In genomic region chr11:44737686-44738085, GRCh38 we compare ENCODE assay signal across 19 cellular contexts. TPM values are rescaled to one million over a fixed set of nuclear protein-coding genes. Genes with fewer than 3 reads are reported as not detected.
A peak's percentile ranks its signal among the peaks of the same experiment; 100 is the strongest.
DNase-seq lines count a peak whose midpoint lies in the region; FAIRE-seq and TF ChIP-seq lines count a peak whose summit lies in the region.
"Had no signal": no experiment of that assay in that cellular context is flagged by ENCODE, and none has a peak within 500 bp of the region (broad histone marks: within the 10 kb centered on the region; RNA-seq: fewer than 3 reads in every experiment).

No MANE protein-coding gene starts in this region.

- H3K4ac ChIP-seq in H1 (replicated peaks; ENCODE audit: insufficient read length, low read depth, low read length): no peak overlapping the region

- H3K4me3 Mint-ChIP-seq in CD4-positive, alpha-beta memory T cell: peak overlapping the region in 1 of 8 donors; percentile 6
- H3K4me3 Mint-ChIP-seq in neural crest cell: peak overlapping the region; percentile 12
- H3K4me3 Mint-ChIP-seq: CD8-positive, alpha-beta T cell had no signal

- no peak overlapping the region for H3K56ac ChIP-seq in H1 (replicated peaks; ENCODE audit: insufficient read length, low read depth, low read length)

- BruUV-seq in A673 (replicated peaks; lab: Mats Ljungman, UMichigan): no TSS peak

- TF ChIP-seq EP300 in H1 (IDR thresholded peaks at IDR 0.05; ENCODE audit: borderline replicate concordance in 1 of 2, low read depth in 2 of 2, low read length in 2 of 2): no peak

- H3K27ac Mint-ChIP-seq in CD4-positive, alpha-beta memory T cell: peak overlapping the region in 6 of 7 donors; percentile 5 to 82 (median 64)
- peak overlapping the region; percentile 72 for H3K27ac Mint-ChIP-seq in neural crest cell (ENCODE audit: unreplicated experiment)
- H3K27ac Mint-ChIP-seq: CD8-positive, alpha-beta T cell had no signal

- H3K9me3 ChIP-seq in BLaER1 (no peaks in the 10 kb centered on the region), H1 (ENCODE audit: insufficient read depth in 2 of 2, low read depth in 1 of 2, low read length in 1 of 2) (no peaks in the 10 kb centered on the region), A673 (ENCODE audit: low read depth, low read length, poor library complexity, severe bottlenecking) (no peaks in the 10 kb centered on the region)
- no peaks in the 10 kb centered on the region for H3K9me3 ChIP-seq in CD4-positive, alpha-beta memory T cell (ENCODE audit: control insufficient read depth in 1 of 2, low read length in 2 of 2)

- no peak overlapping the region for H3K14ac ChIP-seq in H1 (ENCODE audit: insufficient read length)

- peaks cover 35 to 40% of the 10 kb centered on the region in 2 donors for H3K36me3 Mint-ChIP-seq in CD4-positive, alpha-beta memory T cell
- peaks cover 7% of the 10 kb centered on the region for H3K36me3 Mint-ChIP-seq in neural crest cell (ENCODE audit: low read depth)

- no peaks in the 10 kb centered on the region for H3K79me1 ChIP-seq in H1 (ENCODE audit: low read depth, low read length)

- H2BK12ac ChIP-seq in H1 (ENCODE audit: low read depth, low read length): no peak overlapping the region

- H4K91ac ChIP-seq in H1 (replicated peaks; ENCODE audit: insufficient read length, low read length): no peak overlapping the region

- TF ChIP-seq CTCF in H1 (IDR thresholded peaks at IDR 0.05; ENCODE audit: control extremely low read depth in 1 of 3, insufficient read depth in 1 of 3, low read depth in 1 of 3, low read length in 3 of 3): no peak
- no peak for TF ChIP-seq CTCF in neural crest cell (conservative IDR thresholded peaks at IDR 0.05)
- TF ChIP-seq CTCF in A673 (conservative IDR thresholded peaks at IDR 0.05; ENCODE audit: low read depth, low read length): no peak

- no peaks in the 10 kb centered on the region for H3K27me3 Mint-ChIP-seq in CD4-positive, alpha-beta memory T cell
- H3K27me3 Mint-ChIP-seq in neural crest cell (ENCODE audit: low read depth): no peaks in the 10 kb centered on the region

- DNase-seq in CD4-positive, alpha-beta memory T cell: no peak
- DNase-seq in H1 (ENCODE audit: low read depth in 1 of 2, low spot score in 2 of 2): no peak
- no peak for DNase-seq in neural crest cell (ENCODE audit: low read depth, low spot score)
- no peak for DNase-seq in A673 (ENCODE audit: low spot score)
- no peak for DNase-seq in AG20443 (ENCODE audit: low spot score)
- no peak for DNase-seq in nucleus accumbens (lab: John Stamatoyannopoulos, UW)
- no peak for DNase-seq in H4 (ENCODE audit: low spot score)
- DNase-seq: CD8-positive, alpha-beta T cell; DMS79 treated with DMSO at 0.1 percent for 48 hours; NCI-H1436; NCI-H1930; NCI-H748 treated with DMSO at 0.1 percent for 48 hours; OCI-M1; SHP77 had no signal

- no peak overlapping the region for H2AK5ac ChIP-seq in H1 (ENCODE audit: low read depth, low read length)

- H3K9ac ChIP-seq in BLaER1 (no peak overlapping the region), H1 (replicated peaks in 1 of 4; ENCODE audit: extremely low read depth in 1 of 4, low read depth in 3 of 4, low read length in 3 of 4) (no peak overlapping the region)
- H3K9ac ChIP-seq: KMS-11 had no signal

- no peak overlapping the region for H2BK15ac ChIP-seq in H1 (ENCODE audit: low read length)

- intact Hi-C loops in CD4-positive, alpha-beta memory T cell (cut with micrococcal nuclease): no loop called here
- intact Hi-C loops in A673 (cut with micrococcal nuclease; ENCODE audit: unreplicated experiment): loop anchor here (2.0 kb wide), 1 partner anchor 53 kb away; no protein-coding TSS in a partner anchor

- H3K27me3 ChIP-seq in BLaER1 (no peaks in the 10 kb centered on the region), H1 (replicated peaks in 1 of 4; ENCODE audit: control insufficient read depth in 3 of 4, extremely low read depth in 1 of 4, insufficient read depth in 3 of 4, low read length in 3 of 4) (peaks cover 0 to 22% (median 8%) of the 10 kb centered on the region in 4 experiments; a peak in 5 of 7 replicates), A673 (replicated peaks; ENCODE audit: insufficient read depth, low read depth, low read length, poor library complexity) (no peaks in the 10 kb centered on the region)
- no peaks in the 10 kb centered on the region for H3K27me3 ChIP-seq in CD4-positive, alpha-beta memory T cell (ENCODE audit: insufficient read depth, low read length)

- peaks cover 29 to 87% (median 49%) of the 10 kb centered on the region in 4 donors for H3K4me1 Mint-ChIP-seq in CD4-positive, alpha-beta memory T cell
- H3K4me1 Mint-ChIP-seq in neural crest cell: peaks cover 82% of the 10 kb centered on the region

- no peak for FAIRE-seq in H1 (lab: Jason Lieb, UNC)
- FAIRE-seq: H54 had no signal

- POLR2A ChIA-PET in CD4-positive, alpha-beta memory T cell (lab: Charles Lee; ENCODE audit: partially characterized antibody): no interaction called here
- POLR2A ChIA-PET in H1 (lab: Charles Lee; ENCODE audit: partially characterized antibody): interaction anchor here (1.8 to 1.9 kb wide), 2 partner anchors 9 to 17 kb away, joined by 4 to 6 read pairs; no protein-coding TSS in a partner anchor
- POLR2A ChIA-PET in A673 (lab: Charles Lee; ENCODE audit: low non-redundant PET): no interaction called here

- no peaks in the 10 kb centered on the region for H3K9me3 Mint-ChIP-seq in CD4-positive, alpha-beta memory T cell
- H3K9me3 Mint-ChIP-seq in neural crest cell: no peaks in the 10 kb centered on the region
- H3K9me3 Mint-ChIP-seq: CD8-positive, alpha-beta T cell had no signal

- H3K4me3 ChIP-seq in BLaER1: no peak overlapping the region
- H3K4me3 ChIP-seq in CD4-positive, alpha-beta memory T cell (ENCODE audit: low read length in 2 of 2): no peak overlapping the region
- H3K4me3 ChIP-seq in H1 (ENCODE audit: extremely low read depth in 1 of 4, insufficient read depth in 2 of 4, low read depth in 3 of 4, low read length in 4 of 4): no peak overlapping the region
- H3K4me3 ChIP-seq in A673 (ENCODE audit: low read depth, low read length, poor library complexity, severe bottlenecking): no peak overlapping the region
- H3K4me3 ChIP-seq: SK-N-MC had no signal

- H3K36me3 ChIP-seq in BLaER1: no peaks in the 10 kb centered on the region
- H3K36me3 ChIP-seq in CD4-positive, alpha-beta memory T cell (ENCODE audit: insufficient read depth, low read length): no peaks in the 10 kb centered on the region
- H3K36me3 ChIP-seq in H1 (ENCODE audit: control insufficient read depth in 2 of 4, insufficient read depth in 4 of 4, low read length in 3 of 4): no peaks in the 10 kb centered on the region
- no peaks in the 10 kb centered on the region for H3K36me3 ChIP-seq in A673 (ENCODE audit: insufficient read depth, low read length, poor library complexity, severe bottlenecking)

- H2AFZ ChIP-seq in H1 (ENCODE audit: low read length): no peak overlapping the region

- no peak overlapping the region for H4K8ac ChIP-seq in H1 (ENCODE audit: extremely low read depth, insufficient read depth, low read length)

- no peak overlapping the region for H3K18ac ChIP-seq in H1 (ENCODE audit: extremely low read depth, low read length)

- no peaks in the 10 kb centered on the region for H3K23me2 ChIP-seq in H1 (ENCODE audit: low read depth, low read length)

- no peak overlapping the region for H3K23ac ChIP-seq in H1 (ENCODE audit: insufficient read length)

- H2BK20ac ChIP-seq in H1 (ENCODE audit: low read length): peak overlapping the region; percentile 34; the same call in 1 of the 2 replicates

- H2BK5ac ChIP-seq in H1 (ENCODE audit: low read depth, low read length): no peak overlapping the region

- WGBS in H1 (ENCODE audit: extremely low coverage in 1 of 2, insufficient coverage in 1 of 2, insufficient read length in 1 of 2, insufficient replicate concordance in 2 of 2, low coverage in 1 of 2, low lambda C conversion rate in 2 of 2, missing lambda C conversion rate in 1 of 2), 2 experiments: 90% methylated on average over 3 of the region's 3 CpGs; no CpG with 5 or more reads in 1 of the 2 experiments

- no peaks in the 10 kb centered on the region for H3K79me2 ChIP-seq in H1 (ENCODE audit: control insufficient read depth in 1 of 2, insufficient read depth in 2 of 2, low read length in 2 of 2)

- H4K20me1 ChIP-seq in BLaER1: no peaks in the 10 kb centered on the region
- peaks cover 0 to 2% of the 10 kb centered on the region in 2 experiments for H4K20me1 ChIP-seq in H1 (replicated peaks in 1 of 2; ENCODE audit: control insufficient read depth in 1 of 2, insufficient read depth in 2 of 2, low read length in 2 of 2)

- H3K4me2 ChIP-seq in BLaER1 (peak overlapping the region; percentile 19), H1 (ENCODE audit: insufficient read depth in 1 of 2, low read depth in 2 of 2, low read length in 2 of 2) (no peak overlapping the region)
- H3K4me2 ChIP-seq: KMS-11 had no signal

- no peak overlapping the region for H3K27ac ChIP-seq in BLaER1
- H3K27ac ChIP-seq in CD4-positive, alpha-beta memory T cell (ENCODE audit: low read depth, low read length): no peak overlapping the region
- H3K27ac ChIP-seq in H1 (ENCODE audit: low read depth, low read length): no peak overlapping the region
- H3K27ac ChIP-seq in A673 (ENCODE audit: low read depth, low read length, poor library complexity, severe bottlenecking): no peak overlapping the region
- H3K27ac ChIP-seq: KMS-11, SK-N-MC had no signal

- TF ChIP-seq POLR2A in H1 (IDR thresholded peaks at IDR 0.05; ENCODE audit: control extremely low read depth in 1 of 2, low read depth in 2 of 2, low read length in 2 of 2): no peak

- H2BK120ac ChIP-seq in H1 (replicated peaks; ENCODE audit: low read depth, low read length): no peak overlapping the region

- H3K4me1 ChIP-seq in BLaER1 (peaks cover 54% of the 10 kb centered on the region), H1 (replicated peaks in 1 of 4; ENCODE audit: control insufficient read depth in 3 of 4, insufficient read depth in 4 of 4, low read length in 3 of 4) (peaks cover 13 to 37% (median 26%) of the 10 kb centered on the region in 4 experiments), A673 (ENCODE audit: insufficient read depth, low read length, poor library complexity, severe bottlenecking) (no peaks in the 10 kb centered on the region)
- peaks cover 18% of the 10 kb centered on the region for H3K4me1 ChIP-seq in CD4-positive, alpha-beta memory T cell (ENCODE audit: insufficient read depth, low read length)

- H4K5ac ChIP-seq in H1 (ENCODE audit: insufficient read length, low read depth, low read length): no peak overlapping the region

- CTCF ChIA-PET in CD4-positive, alpha-beta memory T cell (lab: Charles Lee; ENCODE audit: partially characterized antibody): interaction anchor here (2.8 kb wide), 1 partner anchor 37 kb away, joined by 14 read pairs; no protein-coding TSS in a partner anchor
- CTCF ChIA-PET in H1 (lab: Charles Lee; ENCODE audit: partially characterized antibody): interaction anchor here (1.2 to 10.3 kb wide), 5 partner anchors 23 to 189 kb away, joined by 3 to 63 read pairs (median 3); no protein-coding TSS in a partner anchor
- CTCF ChIA-PET in A673 (lab: Charles Lee): no interaction called here

- no peak for TF ChIP-seq RAD21 in H1 (IDR thresholded peaks at IDR 0.05 in 1 of 2, conservative IDR thresholded peaks at IDR 0.05 in 1 of 2; ENCODE audit: low read depth in 2 of 2, low read length in 2 of 2)

RNA-seq across cellular contexts. Expression of gene TSPAN18, which starts 10.9 kb away (rescaled TPM):
- total RNA-seq in CD4-positive, alpha-beta memory T cell: 10 to 100 TPM; 17.1 to 19.3 TPM
- 10 to 100 TPM in 1 of 2 donors, 1 to 10 TPM in 1; 7.3 to 48.6 TPM for polyA plus RNA-seq in CD4-positive, alpha-beta memory T cell
- total RNA-seq in H1 (2021; fragmentation: NEBNext Ultra II Directional; extraction: Animal tissue kit (Norgen Biotek cat#: 25700)): 8.8 and 10.2 TPM in 2 replicates
- 5.2 and 7.0 TPM in 2 replicates for polyA plus RNA-seq in H1 (2011; rRNA removed)
- polyA plus RNA-seq in H1 (2011; cell fraction: cytosol; rRNA removed): 2.8 TPM
- 5.7 TPM for polyA plus RNA-seq in H1 (2011; cell fraction: nucleus; rRNA removed)
- polyA plus RNA-seq in H1 (2012, experiment 1 of 2): 9.6 to 10.3 TPM (median 10.0 TPM) in 4 replicates
- polyA plus RNA-seq in H1 (2012, experiment 2 of 2): 8.6 TPM
- 14.5 TPM for polyA plus RNA-seq in H1 (2013, experiment 1 of 2)
- 15.6 TPM for polyA plus RNA-seq in H1 (2013, experiment 2 of 2)
- polyA minus RNA-seq in H1 (2011; rRNA and poly(A)+ RNA removed): 4.0 and 5.8 TPM in 2 replicates
- polyA minus RNA-seq in H1 (2011; cell fraction: cytosol; rRNA and poly(A)+ RNA removed): 2.6 TPM
- 6.3 TPM for polyA minus RNA-seq in H1 (2011; cell fraction: nucleus; rRNA and poly(A)+ RNA removed)
- total RNA-seq in neural crest cell (116 and 125 TPM in 2 replicates), A673 (2021) (2.8 and 5.8 TPM in 2 replicates)
- 0.83 TPM in 1 of 2 replicates, not detected in the other for total RNA-seq in H4 (2014; rRNA removed; shearing (Covaris generic))
- total RNA-seq: HT-29 had no signal
